In genomic region chr19:13277104-13277809, GRCh38 we compare ENCODE assay signal across 8 cellular contexts.
DNase-seq lines count a peak whose midpoint lies in the region; ATAC-seq and TF ChIP-seq lines count a peak whose summit lies in the region.

No MANE protein-coding gene starts in this region.

- CTCF ChIA-PET in activated CD8-positive, alpha-beta T cell treated with anti-CD3 and anti-CD28 coated beads, Interleukin-2, amount 10 ng/mL, durations not matched to agents 7 days and 5 days (lab: Charles Lee) = interaction anchor here (0.7 to 3.1 kb wide), 19 partner anchors 9 to 585 kb away, joined by 3 to 48 read pairs (median 4); no protein-coding TSS in a partner anchor

- H3K4me3 Mint-ChIP-seq in activated CD8-positive, alpha-beta T cell treated with anti-CD3 and anti-CD28 coated beads, Interleukin-2, amount 10 ng/mL, durations not matched to agents 7 days and 5 days = peak overlapping the region; percentile 57
- no peak overlapping the region for H3K4me3 Mint-ChIP-seq in endothelial cell (ENCODE audit: unreplicated experiment)

- peak overlapping the region; percentile 90 for H3K27ac Mint-ChIP-seq in activated CD8-positive, alpha-beta T cell treated with anti-CD3 and anti-CD28 coated beads, Interleukin-2, amount 10 ng/mL, durations not matched to agents 7 days and 5 days
- peak overlapping the region; percentile 57 for H3K27ac Mint-ChIP-seq in endothelial cell (ENCODE audit: unreplicated experiment)

- ATAC-seq in HG03108 (IDR thresholded peaks at IDR 0.05; ENCODE audit: unreplicated experiment) (peak; percentile 55), HG03342 (IDR thresholded peaks at IDR 0.05; ENCODE audit: unreplicated experiment) (no peak)
- peak; percentile 89 for ATAC-seq in activated CD8-positive, alpha-beta T cell treated with anti-CD3 and anti-CD28 coated beads, Interleukin-2, amount 10 ng/mL, durations not matched to agents 7 days and 5 days

- H3K9me3 Mint-ChIP-seq in activated CD8-positive, alpha-beta T cell treated with anti-CD3 and anti-CD28 coated beads, Interleukin-2, amount 10 ng/mL, durations not matched to agents 7 days and 5 days (ENCODE audit: insufficient read depth) = no peaks in the 10 kb centered on the region
- no peaks in the 10 kb centered on the region for H3K9me3 Mint-ChIP-seq in endothelial cell (ENCODE audit: unreplicated experiment)

- peaks cover 23% of the 10 kb centered on the region for H3K4me1 Mint-ChIP-seq in activated CD8-positive, alpha-beta T cell treated with anti-CD3 and anti-CD28 coated beads, Interleukin-2, amount 10 ng/mL, durations not matched to agents 7 days and 5 days (ENCODE audit: low read depth)
- H3K4me1 Mint-ChIP-seq in endothelial cell (ENCODE audit: unreplicated experiment) = peaks cover 7% of the 10 kb centered on the region

- no peaks in the 10 kb centered on the region for H3K27me3 Mint-ChIP-seq in activated CD8-positive, alpha-beta T cell treated with anti-CD3 and anti-CD28 coated beads, Interleukin-2, amount 10 ng/mL, durations not matched to agents 7 days and 5 days (ENCODE audit: low read depth)
- peaks cover 7% of the 10 kb centered on the region for H3K27me3 Mint-ChIP-seq in endothelial cell (ENCODE audit: unreplicated experiment)

- POLR2A ChIA-PET in activated CD8-positive, alpha-beta T cell treated with anti-CD3 and anti-CD28 coated beads, Interleukin-2, amount 10 ng/mL, durations not matched to agents 7 days and 5 days (lab: Charles Lee) = no interaction called here

- H3K36me3 Mint-ChIP-seq in activated CD8-positive, alpha-beta T cell treated with anti-CD3 and anti-CD28 coated beads, Interleukin-2, amount 10 ng/mL, durations not matched to agents 7 days and 5 days (ENCODE audit: low read depth) = no peaks in the 10 kb centered on the region
- peaks cover 6% of the 10 kb centered on the region for H3K36me3 Mint-ChIP-seq in endothelial cell (ENCODE audit: low read depth, unreplicated experiment)

- TF ChIP-seq CTCF in endothelial cell (IDR thresholded peaks at IDR 0.05; ENCODE audit: unreplicated experiment) = peak; percentile 91

- peak; percentile 30 for DNase-seq in DMS114 treated with DMSO at 0.1 percent for 48 hours (lab: John Stamatoyannopoulos, UW; ENCODE audit: unreplicated experiment)
- DNase-seq in NOMO-1 treated with dmso at 0.1 percent for 144 hours (lab: John Stamatoyannopoulos, UW; ENCODE audit: unreplicated experiment) = peak; percentile 52
- DNase-seq in activated CD8-positive, alpha-beta T cell treated with anti-CD3 and anti-CD28 coated beads, Interleukin-2, amount 10 ng/mL, durations not matched to agents 7 days and 5 days = peak; percentile 85
- DNase-seq in endothelial cell (ENCODE audit: low spot score) = peak; percentile 70
- DNase-seq in mucosa of gallbladder (ENCODE audit: low spot score) = peak; percentile 73
- DNase-seq in stimulated activated CD8-positive, alpha-beta memory T cell treated with anti-CD3 and anti-CD28 coated beads, Interleukin-7, amount 100 ng/mL, for 4 hours (ENCODE audit: low read depth in 2 of 2) = peak; percentile 20 to 38

Comparison
In these comparisons a context has a peak if more than half of its experiments do, and no peak if none do; other contexts are left out.
1. DNase-seq: peak in every context shown above with its lines; median percentile 85 in activated CD8-positive, alpha-beta T cell treated with anti-CD3 and anti-CD28 coated beads, Interleukin-2, amount 10 ng/mL, durations not matched to agents 7 days and 5 days; 73 in mucosa of gallbladder; 70 in endothelial cell; 52 in NOMO-1 treated with dmso at 0.1 percent for 144 hours; 30 in DMS114 treated with DMSO at 0.1 percent for 48 hours; 29 in stimulated activated CD8-positive, alpha-beta memory T cell treated with anti-CD3 and anti-CD28 coated beads, Interleukin-7, amount 100 ng/mL, for 4 hours.